ENCODE assay signal across 8 cellular contexts in the genomic region with DNA sequence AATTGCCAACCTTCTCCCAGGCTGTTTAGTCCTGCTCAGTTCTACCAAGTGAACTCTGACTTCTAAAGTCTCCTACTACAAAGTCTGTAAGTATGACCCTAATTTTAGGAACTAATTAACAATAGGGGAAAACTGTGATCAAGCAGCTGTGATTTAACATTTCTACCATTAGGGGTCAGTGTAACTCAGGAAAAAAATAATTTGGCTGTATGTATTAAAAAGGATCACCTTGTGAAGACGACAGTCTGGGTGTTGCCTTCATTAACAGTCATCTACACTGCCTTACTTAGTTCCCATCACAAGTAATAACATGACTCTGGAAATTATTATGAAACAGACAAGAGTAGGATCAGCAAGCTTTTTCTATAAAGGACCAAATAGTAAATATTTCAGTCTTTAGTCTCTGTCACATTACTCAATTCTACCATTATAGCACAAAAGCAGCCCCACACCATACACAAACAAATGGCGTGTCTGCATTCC. TPM values are rescaled to one million over a fixed set of nuclear protein-coding genes. Genes with fewer than 3 reads are reported as not detected.
DNase-seq lines count a peak whose midpoint lies in the region; ATAC-seq and TF ChIP-seq lines count a peak whose summit lies in the region.

No MANE protein-coding gene starts in this region.

- H3K36me3 Mint-ChIP-seq in activated T-cell treated with anti-CD3 and anti-CD28 coated beads, Interleukin-2, amount 50 U/mL, for 24 hours (ENCODE audit: low read depth): peaks cover 8% of the 10 kb centered on the region

- no peaks in the 10 kb centered on the region for H3K9me3 Mint-ChIP-seq in activated T-cell treated with anti-CD3 and anti-CD28 coated beads, Interleukin-2, amount 50 U/mL, for 24 hours

- peak; percentile 58 for TF ChIP-seq CTCF in GM12873 (IDR thresholded peaks at IDR 0.05; ENCODE audit: insufficient read depth, low read depth, low read length, missing control alignments)

- DNase-seq in A172 (ENCODE audit: low spot score) (peak; percentile 52), NCI-H2107 (lab: John Stamatoyannopoulos, UW) (peak; percentile 1), amniotic epithelial cell (ENCODE audit: low read depth) (peak; percentile 21), kidney tubule cell (ENCODE audit: low spot score) (peak; percentile 51)
- no peak for DNase-seq in effector CD8-positive, alpha-beta T cell (lab: John Stamatoyannopoulos, UW)
- no peak for DNase-seq in activated T-cell treated with anti-CD3 and anti-CD28 coated beads, Interleukin-2, amount 50 U/mL, for 24 hours

- ATAC-seq in HG03039 (IDR thresholded peaks at IDR 0.05; ENCODE audit: unreplicated experiment): no peak

- H3K27ac Mint-ChIP-seq in activated T-cell treated with anti-CD3 and anti-CD28 coated beads, Interleukin-2, amount 50 U/mL, for 24 hours: no peak overlapping the region

- peaks cover 19% of the 10 kb centered on the region for H3K27me3 Mint-ChIP-seq in activated T-cell treated with anti-CD3 and anti-CD28 coated beads, Interleukin-2, amount 50 U/mL, for 24 hours

- peaks cover 15% of the 10 kb centered on the region for H3K4me1 Mint-ChIP-seq in activated T-cell treated with anti-CD3 and anti-CD28 coated beads, Interleukin-2, amount 50 U/mL, for 24 hours (ENCODE audit: low read depth)

- no peak overlapping the region for H3K4me3 Mint-ChIP-seq in activated T-cell treated with anti-CD3 and anti-CD28 coated beads, Interleukin-2, amount 50 U/mL, for 24 hours

RNA-seq across cellular contexts. Expression of a gene that starts 4.2 kb away (rescaled TPM):
- 23.9 and 29.8 TPM in 2 replicates for total RNA-seq in A172 (2014; rRNA removed; shearing (Covaris generic))

Comparison
In these comparisons a context has a peak if more than half of its experiments do, and no peak if none do; other contexts are left out.
1. DNase-seq: peak in A172 (single experiment), NCI-H2107 (single experiment), amniotic epithelial cell (single experiment) and kidney tubule cell (single experiment); none in effector CD8-positive, alpha-beta T cell (single experiment) and activated T-cell treated with anti-CD3 and anti-CD28 coated beads, Interleukin-2, amount 50 U/mL, for 24 hours (single experiment).